In the genomic region with DNA sequence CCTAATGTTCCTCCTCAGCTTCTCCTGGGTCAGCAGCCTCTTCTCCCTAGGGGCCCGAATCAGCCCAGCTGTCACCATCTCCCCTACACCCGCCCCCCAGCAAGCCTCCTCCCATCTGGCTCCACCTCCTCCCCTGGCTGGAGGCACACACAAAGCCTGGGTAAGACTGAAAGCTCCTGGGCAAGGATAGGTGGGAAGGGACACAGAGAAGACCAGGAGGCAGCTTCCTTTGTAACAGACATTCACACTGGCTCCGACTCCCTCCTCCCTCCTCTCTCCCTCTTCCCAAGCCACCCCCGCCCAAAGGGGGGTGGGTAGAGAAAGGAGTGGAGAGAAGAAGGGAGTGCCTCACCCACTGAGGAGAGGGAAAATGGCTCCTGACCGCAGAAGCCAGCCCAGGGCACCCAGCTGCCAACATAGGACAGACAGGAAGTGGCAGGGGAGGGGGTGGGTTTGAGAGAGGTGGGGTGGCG, we compare ENCODE assay signal across 8 cellular contexts. TPM values are rescaled to one million over a fixed set of nuclear protein-coding genes. Genes with fewer than 3 reads are reported as not detected.
DNase-seq lines count a peak whose midpoint lies in the region; ATAC-seq and TF ChIP-seq lines count a peak whose summit lies in the region.

No MANE protein-coding gene starts in this region.

- intact Hi-C loops in left ventricle myocardium inferior (cut with micrococcal nuclease), result no loop called here

- peak overlapping the region; percentile 19; the same call in 1 of the 2 replicates for H3K9ac ChIP-seq in MM.1S (ENCODE audit: low read length)

- H3K36me3 ChIP-seq in BJ (ENCODE audit: control insufficient read depth, insufficient read depth, low read length) (peaks cover 42% of the 10 kb centered on the region), MM.1S (replicated peaks; ENCODE audit: insufficient read depth, low read length) (peaks cover 27% of the 10 kb centered on the region), left ventricle myocardium inferior (peaks cover 56% of the 10 kb centered on the region)

- H3K4me2 ChIP-seq in MM.1S (ENCODE audit: low read depth, low read length), result peak overlapping the region; percentile 75

- H3K79me2 ChIP-seq in MM.1S (ENCODE audit: low read length), result peaks cover 81% of the 10 kb centered on the region

- H3K27me3 Mint-ChIP-seq in activated naive CD4-positive, alpha-beta T cell treated with anti-CD3 and anti-CD28 coated beads, Interleukin-2, amount 10 ng/mL, durations not matched to agents 7 days and 5 days, result no peaks in the 10 kb centered on the region

- H3K9me3 Mint-ChIP-seq in activated naive CD4-positive, alpha-beta T cell treated with anti-CD3 and anti-CD28 coated beads, Interleukin-2, amount 10 ng/mL, durations not matched to agents 7 days and 5 days, result no peaks in the 10 kb centered on the region

- H3K27me3 ChIP-seq in BJ (ENCODE audit: control insufficient read depth, insufficient read depth, low read length), result no peaks in the 10 kb centered on the region
- no peaks in the 10 kb centered on the region for H3K27me3 ChIP-seq in MM.1S (replicated peaks; ENCODE audit: insufficient read depth, low read length)
- H3K27me3 ChIP-seq in left ventricle myocardium inferior (ENCODE audit: low read depth), result no peaks in the 10 kb centered on the region

- H3K36me3 Mint-ChIP-seq in activated naive CD4-positive, alpha-beta T cell treated with anti-CD3 and anti-CD28 coated beads, Interleukin-2, amount 10 ng/mL, durations not matched to agents 7 days and 5 days, result peaks cover 72% of the 10 kb centered on the region

- ATAC-seq in GM18873 (IDR thresholded peaks at IDR 0.05; ENCODE audit: low FRiP score, unreplicated experiment), result no peak

- CTCF ChIA-PET in BJ (lab: Yijun Ruan, JAX), result interaction anchor here (0.9 to 1.8 kb wide), 4 partner anchors 18 to 102 kb away, joined by 3 to 6 read pairs (median 4); no protein-coding TSS in a partner anchor
- CTCF ChIA-PET in activated naive CD4-positive, alpha-beta T cell treated with anti-CD3 and anti-CD28 coated beads, Interleukin-2, amount 10 ng/mL, durations not matched to agents 7 days and 5 days (lab: Charles Lee), result interaction anchor here (0.7 to 1.8 kb wide), 8 partner anchors 25 to 267 kb away, joined by 3 to 7 read pairs (median 4); no protein-coding TSS in a partner anchor

- peak overlapping the region; percentile 12 for H3K4me3 ChIP-seq in BJ (ENCODE audit: low read depth, low read length)
- peak overlapping the region; percentile 36 for H3K4me3 ChIP-seq in MM.1S (ENCODE audit: low read length)
- H3K4me3 ChIP-seq in left ventricle myocardium inferior, result peak overlapping the region; percentile 99

- H3K27ac ChIP-seq in MM.1S (ENCODE audit: low read length) (peak overlapping the region; percentile 40; the same call in 1 of the 2 replicates), left ventricle myocardium inferior (replicated peaks) (peak overlapping the region; percentile 99)

- H3K4me1 Mint-ChIP-seq in activated naive CD4-positive, alpha-beta T cell treated with anti-CD3 and anti-CD28 coated beads, Interleukin-2, amount 10 ng/mL, durations not matched to agents 7 days and 5 days, result peaks cover 48% of the 10 kb centered on the region

- H3K9me3 ChIP-seq in MM.1S (replicated peaks; ENCODE audit: insufficient read depth, low read length) (no peaks in the 10 kb centered on the region), left ventricle myocardium inferior (replicated peaks) (no peaks in the 10 kb centered on the region)

- H3K4me1 ChIP-seq in MM.1S (ENCODE audit: low read length) (peaks cover 31% of the 10 kb centered on the region), left ventricle myocardium inferior (peaks cover 68% of the 10 kb centered on the region)

- H2AFZ ChIP-seq in MM.1S (ENCODE audit: low read length), result no peak overlapping the region

- no peak for DNase-seq in BJ (ENCODE audit: low read depth)
- peak; percentile 30 for DNase-seq in MM.1S
- peak; percentile 62 for DNase-seq in activated naive CD4-positive, alpha-beta T cell treated with anti-CD3 and anti-CD28 coated beads, Interleukin-2, amount 10 ng/mL, durations not matched to agents 7 days and 5 days
- peak; percentile 64 for DNase-seq in left ventricle myocardium inferior
- DNase-seq in stimulated activated naive CD4-positive, alpha-beta T cell treated with Interleukin-2 at 50 U/mL for 16 hours (lab: John Stamatoyannopoulos, UW), result peak; percentile 32
- no peak for DNase-seq in NOMO-1 (lab: John Stamatoyannopoulos, UW; ENCODE audit: unreplicated experiment in 2 of 2)
- DNase-seq in SIG-M5 treated with dmso at 0.1 percent for 504 hours (lab: John Stamatoyannopoulos, UW; ENCODE audit: unreplicated experiment), result no peak

- peaks cover 20% of the 10 kb centered on the region for H3F3A ChIP-seq in MM.1S (ENCODE audit: insufficient read depth, low read length)

- no peak for TF ChIP-seq CTCF in BJ (IDR thresholded peaks at IDR 0.05; ENCODE audit: insufficient read depth, low read depth, low read length)
- no peak for TF ChIP-seq CTCF in MM.1S (IDR thresholded peaks at IDR 0.05; ENCODE audit: low read length)
- no peak for TF ChIP-seq CTCF in left ventricle myocardium inferior (IDR thresholded peaks at IDR 0.05; ENCODE audit: borderline replicate concordance)

- H4K20me1 ChIP-seq in MM.1S (ENCODE audit: insufficient read depth, low read length), result no peaks in the 10 kb centered on the region

- no peaks in the 10 kb centered on the region for H3K9me2 ChIP-seq in MM.1S (replicated peaks; ENCODE audit: insufficient read depth, low read length)

- H3K27ac Mint-ChIP-seq in activated naive CD4-positive, alpha-beta T cell treated with anti-CD3 and anti-CD28 coated beads, Interleukin-2, amount 10 ng/mL, durations not matched to agents 7 days and 5 days, result peak overlapping the region; percentile 81

- POLR2A ChIA-PET in BJ (lab: Charles Lee), result interaction anchor here (0.6 to 1.1 kb wide), 3 partner anchors 10 to 163 kb away, joined by 3 to 4 read pairs (median 4); no protein-coding TSS in a partner anchor

- no peak overlapping the region for H3K4me3 Mint-ChIP-seq in activated naive CD4-positive, alpha-beta T cell treated with anti-CD3 and anti-CD28 coated beads, Interleukin-2, amount 10 ng/mL, durations not matched to agents 7 days and 5 days

RNA-seq across cellular contexts. Expression of a gene that starts 4.0 kb away (rescaled TPM):
- 69.8 and 87.6 TPM in 2 replicates for polyA plus RNA-seq in BJ (2011; rRNA removed)
- 217 and 222 TPM in 2 replicates for polyA minus RNA-seq in BJ (2011; rRNA and poly(A)+ RNA removed)
- 151 TPM for total RNA-seq in left ventricle myocardium inferior

RNA-seq across cellular contexts. Expression of a gene that starts 32.6 kb away (rescaled TPM):
- polyA plus RNA-seq in BJ (2011; rRNA removed), result 0.05 TPM in 1 of 2 replicates, not detected in the other
- polyA minus RNA-seq in BJ (2011; rRNA and poly(A)+ RNA removed), result not detected in 2 replicates
- total RNA-seq in left ventricle myocardium inferior, result 7.0 TPM

RNA-seq across cellular contexts. Expression of a gene that starts 35.0 kb away (rescaled TPM):
- 28.4 and 32.6 TPM in 2 replicates for polyA plus RNA-seq in BJ (2011; rRNA removed)
- polyA minus RNA-seq in BJ (2011; rRNA and poly(A)+ RNA removed), result 18.1 and 37.2 TPM in 2 replicates
- total RNA-seq in left ventricle myocardium inferior, result 15.3 TPM

RNA-seq across cellular contexts. Expression of a gene that starts 44.1 kb away (rescaled TPM):
- polyA plus RNA-seq in BJ (2011; rRNA removed), result 0.17 and 0.40 TPM in 2 replicates
- 0.52 TPM in 1 of 2 replicates, not detected in the other for polyA minus RNA-seq in BJ (2011; rRNA and poly(A)+ RNA removed)
- total RNA-seq in left ventricle myocardium inferior, result 1.4 TPM

RNA-seq across cellular contexts. Expression of a gene that starts 47.3 kb away (rescaled TPM):
- polyA plus RNA-seq in BJ (2011; rRNA removed), result 19.6 and 31.9 TPM in 2 replicates
- 9.4 and 12.9 TPM in 2 replicates for polyA minus RNA-seq in BJ (2011; rRNA and poly(A)+ RNA removed)
- total RNA-seq in left ventricle myocardium inferior, result 14.4 TPM

Comparison
In these comparisons a context has a peak if more than half of its experiments do, and no peak if none do; other contexts are left out.
1. DNase-seq: peak in MM.1S (single experiment), activated naive CD4-positive, alpha-beta T cell treated with anti-CD3 and anti-CD28 coated beads, Interleukin-2, amount 10 ng/mL, durations not matched to agents 7 days and 5 days (single experiment), left ventricle myocardium inferior (single experiment) and stimulated activated naive CD4-positive, alpha-beta T cell treated with Interleukin-2 at 50 U/mL for 16 hours (single experiment); none in BJ (single experiment), NOMO-1 (0 of 2) and SIG-M5 treated with dmso at 0.1 percent for 504 hours (single experiment).
2. H3K4me3 ChIP-seq: peak in every context shown above with its lines; median percentile 99 in left ventricle myocardium inferior; 36 in MM.1S; 12 in BJ.